ENCODE assay signal across 18 cellular contexts in the genomic region with DNA sequence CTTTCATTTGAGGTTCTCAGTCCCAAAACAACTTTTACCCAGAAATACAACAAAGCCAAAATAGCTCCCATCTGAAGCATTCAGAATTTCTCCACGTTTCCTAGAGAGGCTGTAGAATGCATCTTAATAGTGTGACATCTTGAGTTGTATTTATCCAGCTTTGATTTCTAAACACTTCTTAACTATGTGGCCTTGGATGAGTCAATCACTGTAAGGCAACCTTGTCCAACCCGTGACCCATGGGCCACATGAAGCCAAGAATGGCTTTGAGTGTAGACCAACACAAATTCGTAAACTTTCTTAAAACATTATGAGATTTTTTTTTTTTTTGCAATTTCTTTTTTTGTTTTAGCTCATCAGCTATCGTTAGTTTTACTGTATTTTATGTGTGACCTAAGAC.
DNase-seq lines count a peak whose midpoint lies in the region; ATAC-seq, FAIRE-seq and TF ChIP-seq lines count a peak whose summit lies in the region.
"Had no signal": no experiment of that assay in that cellular context is flagged by ENCODE, and none has a peak within 500 bp of the region (broad histone marks: within the 10 kb centered on the region; RNA-seq: fewer than 3 reads in every experiment).

No MANE protein-coding gene starts in this region.

- no peak overlapping the region for H3K4me3 ChIP-seq in mammary epithelial cell (replicated peaks in 1 of 3; ENCODE audit: insufficient read depth in 1 of 3, low read depth in 2 of 3, low read length in 3 of 3)
- no peak overlapping the region for H3K4me3 ChIP-seq in A673 (ENCODE audit: low read depth, low read length, poor library complexity, severe bottlenecking)
- H3K4me3 ChIP-seq: BLaER1 treated with 17β-estradiol and CSF1 and Interleukin-3, amounts not matched to agents 10 nM and 100 nM; GM23248; HAP-1 had no signal

- TF ChIP-seq POLR2A in GM12891 (IDR thresholded peaks at IDR 0.05; ENCODE audit: low read depth, low read length), result no peak

- peak overlapping the region; percentile 7 for H2AFZ ChIP-seq in mammary epithelial cell (ENCODE audit: low read depth, low read length)
- H2AFZ ChIP-seq: GM23248 had no signal

- intact Hi-C loops in mammary epithelial cell (cut with micrococcal nuclease) (no loop called here), natural killer cell (cut with micrococcal nuclease) (loop anchor here (10.0 kb wide), 1 partner anchor 390 kb away; no protein-coding TSS in a partner anchor), A673 (cut with micrococcal nuclease; ENCODE audit: unreplicated experiment) (no loop called here)

- H3K79me2 ChIP-seq in mammary epithelial cell (ENCODE audit: insufficient read depth, low read length), result no peaks in the 10 kb centered on the region

- H3K27ac Mint-ChIP-seq in natural killer cell, result peak overlapping the region; percentile 76 to 79
- H3K27ac Mint-ChIP-seq: B cell had no signal

- H3K9me3 ChIP-seq in mammary epithelial cell (replicated peaks; ENCODE audit: insufficient read depth, low read length) (no peaks in the 10 kb centered on the region), A673 (ENCODE audit: low read depth, low read length, poor library complexity, severe bottlenecking) (no peaks in the 10 kb centered on the region)
- H3K9me3 ChIP-seq: BLaER1 treated with 17β-estradiol and CSF1 and Interleukin-3, amounts not matched to agents 10 nM and 100 nM; HAP-1 had no signal

- peak; percentile 64 for FAIRE-seq in GM12891 (lab: Jason Lieb, UNC)

- H3K4me1 Mint-ChIP-seq in natural killer cell, result peaks cover 45 to 61% of the 10 kb centered on the region in 2 donors

- no peaks in the 10 kb centered on the region for H3K27me3 Mint-ChIP-seq in natural killer cell (ENCODE audit: low read depth in 2 of 2)
- H3K27me3 Mint-ChIP-seq: B cell had no signal

- no peaks in the 10 kb centered on the region for H3K36me3 Mint-ChIP-seq in natural killer cell

- no peak overlapping the region for H3K9ac ChIP-seq in mammary epithelial cell (ENCODE audit: insufficient read depth, low read length)
- H3K9ac ChIP-seq: BLaER1 treated with 17β-estradiol and CSF1 and Interleukin-3, amounts not matched to agents 10 nM and 100 nM; GM23248 had no signal

- H3K36me3 ChIP-seq in mammary epithelial cell (ENCODE audit: insufficient read depth, low read length) (peaks cover 2% of the 10 kb centered on the region), A673 (ENCODE audit: insufficient read depth, low read length, poor library complexity, severe bottlenecking) (no peaks in the 10 kb centered on the region)
- H3K36me3 ChIP-seq: HAP-1 had no signal

- ATAC-seq in natural killer cell, result no peak

- no peak overlapping the region for H3K4me2 ChIP-seq in mammary epithelial cell (ENCODE audit: insufficient read depth, low read depth, low read length)

- H3K9me3 Mint-ChIP-seq in natural killer cell, result no peaks in the 10 kb centered on the region
- H3K9me3 Mint-ChIP-seq: CD8-positive, alpha-beta T cell had no signal

- TF ChIP-seq CTCF in mammary epithelial cell (conservative IDR thresholded peaks at IDR 0.05 in 1 of 2, IDR thresholded peaks at IDR 0.05 in 1 of 2; ENCODE audit: extremely low read depth in 1 of 2, insufficient read depth in 1 of 2, low read depth in 1 of 2, low read length in 2 of 2) (no peak), natural killer cell (IDR thresholded peaks at IDR 0.05) (no peak), A673 (conservative IDR thresholded peaks at IDR 0.05; ENCODE audit: low read depth, low read length) (no peak)

- CTCF ChIA-PET in mammary epithelial cell (lab: Charles Lee; ENCODE audit: low non-redundant PET) (no interaction called here), A673 (lab: Charles Lee) (no interaction called here)

- POLR2A ChIA-PET in A673 (lab: Charles Lee; ENCODE audit: low non-redundant PET), result no interaction called here

- dilution Hi-C loops in mammary epithelial cell (cut with HindIII; ENCODE audit: low sequenced_read_pairs), result no loop called here

- H3K27me3 ChIP-seq in mammary epithelial cell (ENCODE audit: insufficient read depth, low read length) (no peaks in the 10 kb centered on the region), A673 (replicated peaks; ENCODE audit: insufficient read depth, low read depth, low read length, poor library complexity) (no peaks in the 10 kb centered on the region)
- H3K27me3 ChIP-seq: BLaER1 treated with 17β-estradiol and CSF1 and Interleukin-3, amounts not matched to agents 10 nM and 100 nM had no signal

- 94% methylated on average over 4 of the region's 4 CpGs for WGBS in mammary epithelial cell (ENCODE audit: low coverage, missing lambda C conversion rate)

- H3K4me1 ChIP-seq in mammary epithelial cell (ENCODE audit: insufficient read depth, low read length), result peaks cover 17% of the 10 kb centered on the region
- no peaks in the 10 kb centered on the region for H3K4me1 ChIP-seq in A673 (ENCODE audit: insufficient read depth, low read length, poor library complexity, severe bottlenecking)
- H3K4me1 ChIP-seq: HAP-1 had no signal

- H3K4me3 Mint-ChIP-seq in natural killer cell, result peak overlapping the region; percentile 21
- H3K4me3 Mint-ChIP-seq: B cell; CD8-positive, alpha-beta T cell had no signal

- H4K20me1 ChIP-seq in mammary epithelial cell (ENCODE audit: insufficient read depth, low read length), result no peaks in the 10 kb centered on the region
- H4K20me1 ChIP-seq: BLaER1 treated with 17β-estradiol and CSF1 and Interleukin-3, amounts not matched to agents 10 nM and 100 nM had no signal

- H3K27ac ChIP-seq in mammary epithelial cell (ENCODE audit: insufficient read depth, low read depth, low read length), result no peak overlapping the region
- no peak overlapping the region for H3K27ac ChIP-seq in A673 (ENCODE audit: low read depth, low read length, poor library complexity, severe bottlenecking)
- H3K27ac ChIP-seq: BLaER1 treated with 17β-estradiol and CSF1 and Interleukin-3, amounts not matched to agents 10 nM and 100 nM; GM23248 had no signal

- in situ Hi-C loops in mammary epithelial cell (cut with MboI; ENCODE audit: low sequenced_read_pairs in 2 of 2), result no loop called here

- DNase-seq in DMS79 treated with DMSO at 0.1 percent for 48 hours (lab: John Stamatoyannopoulos, UW) (peak; percentile 8), DMS79 (lab: John Stamatoyannopoulos, UW) (no peak), GM12891 (ENCODE audit: insufficient read length, low spot score) (no peak), mammary epithelial cell (no peak), natural killer cell (no peak), A673 (ENCODE audit: low spot score) (no peak)
- no peak for DNase-seq in central memory CD4-positive, alpha-beta T cell
- no peak for DNase-seq in stimulated activated CD4-positive, alpha-beta T cell treated with anti-CD3 and anti-CD28 coated beads, Interleukin-15, amount 100 ng/mL, for 24 hours
- DNase-seq: 8988T; CD8-positive, alpha-beta T cell; COR-L47; DMS 273 treated with DMSO at 0.1 percent for 48 hours; DND-41; EL; GM23248 had no signal

- BruUV-seq in mammary epithelial cell (replicated peaks; lab: Mats Ljungman, UMichigan) (no TSS peak), A673 (replicated peaks; lab: Mats Ljungman, UMichigan) (no TSS peak)

TF ChIP-seq in GM12891, 5 proteins besides CTCF, POLR2A, EP300 and RAD21:
- no peak for TF ChIP-seq POLR2AphosphoS5 (IDR thresholded peaks at IDR 0.05; ENCODE audit: low read depth, low read length)
- no peak for TF ChIP-seq POU2F2 (IDR thresholded peaks at IDR 0.05; ENCODE audit: low read depth, low read length)
- no peak for TF ChIP-seq TAF1 (IDR thresholded peaks at IDR 0.05; ENCODE audit: low read depth, low read length)
- TF ChIP-seq PAX5 (IDR thresholded peaks at IDR 0.05; ENCODE audit: insufficient read depth, low read length, severe bottlenecking), result no peak
- no peak for TF ChIP-seq SPI1 (IDR thresholded peaks at IDR 0.05; ENCODE audit: low read depth, low read length)
